In the genomic region with DNA sequence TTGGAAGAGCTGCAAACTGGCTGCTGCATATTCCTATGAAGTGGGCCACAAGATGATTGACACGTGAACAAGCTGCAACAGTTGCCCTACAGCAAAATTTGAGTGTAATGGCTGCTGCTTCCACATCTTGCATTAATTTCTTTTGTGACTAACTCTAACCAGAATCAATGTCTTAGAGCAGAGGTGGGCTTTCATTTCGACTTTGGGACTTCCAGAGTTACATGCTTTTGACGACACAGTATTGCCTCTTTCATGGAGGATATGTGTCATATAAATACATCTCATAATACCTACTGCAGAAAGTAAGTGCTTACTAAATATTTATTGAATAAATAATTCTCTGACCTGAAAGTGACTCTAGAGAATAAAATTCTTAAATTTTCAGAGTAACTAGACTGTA, we compare ENCODE assay signal across 30 cellular contexts.
"Had no signal": no experiment of that assay in that cellular context is flagged by ENCODE, and none has a peak within 500 bp of the region (broad histone marks: within the 10 kb centered on the region; RNA-seq: fewer than 3 reads in every experiment).

No MANE protein-coding gene starts in this region.

- H3K36me3 Mint-ChIP-seq: activated naive CD8-positive, alpha-beta T cell; brain had no signal

- H3K36me3 ChIP-seq: ascending aorta, breast epithelium, cardiac muscle cell, colonic mucosa, WERI-Rb-1 had no signal

- DNase-seq: activated B cell treated with CpG ODN at 0.5 μM for 24 hours; activated CD4-positive, alpha-beta memory T cell treated with anti-CD3 and anti-CD28 coated beads, Interleukin-2, amount 10 ng/mL, durations not matched to agents 7 days and 5 days; activated CD4-positive, alpha-beta T cell treated with anti-CD3 and anti-CD28 coated beads for 4 hours; activated CD4-positive, alpha-beta T cell treated with anti-CD3 and anti-CD28 coated beads, Interleukin-2, amount 10 ng/mL, durations not matched to agents 7 days and 5 days; activated CD4-positive, alpha-beta T cell treated with anti-CD3 and anti-CD28 coated beads, Interleukin-2, amount 50 U/mL, for 4 hours; activated CD8-positive, alpha-beta memory T cell treated with anti-CD3 and anti-CD28 coated beads, Interleukin-2, amount 10 ng/mL, durations not matched to agents 7 days and 5 days; activated CD8-positive, alpha-beta memory T cell treated with anti-CD3 and anti-CD28 coated beads, Interleukin-2, amount 50 U/mL, for 4 hours; activated effector memory CD4-positive, alpha-beta T cell treated with anti-CD3 and anti-CD28 coated beads, Interleukin-2, amount 50 U/mL, for 16 hours; activated naive CD4-positive, alpha-beta T cell treated with anti-CD3 and anti-CD28 coated beads, Interleukin-2, amount 50 U/mL, for 16 hours; central memory CD4-positive, alpha-beta T cell; cerebellar nuclear complex; colonic mucosa; effector CD8-positive, alpha-beta T cell; foreskin fibroblast; head of caudate nucleus; hippocampal formation; T-helper 1 cell; T-helper 17 cell; T1000; WERI-Rb-1 had no signal

- ATAC-seq: activated CD4-positive, CD25-positive, alpha-beta regulatory T cell treated with anti-CD3 and anti-CD28 coated beads, Interleukin-2, amount 50 U/mL, for 24 hours; activated CD8-positive, alpha-beta memory T cell treated with anti-CD3 and anti-CD28 coated beads, Interleukin-2, amount 10 ng/mL, durations not matched to agents 7 days and 5 days; esophagus mucosa; T-helper 17 cell had no signal

- H3K27me3 Mint-ChIP-seq: activated B cell treated with CpG ODN at 0.5 μM for 24 hours; activated CD4-positive, alpha-beta T cell treated with anti-CD3 and anti-CD28 coated beads, Interleukin-2, amount 10 ng/mL, durations not matched to agents 7 days and 5 days; activated naive CD8-positive, alpha-beta T cell; brain had no signal

- H3K27ac ChIP-seq: ascending aorta, breast epithelium, cardiac muscle cell, colonic mucosa, WERI-Rb-1 had no signal

- H3K4me1 Mint-ChIP-seq: activated B cell treated with CpG ODN at 0.5 μM for 24 hours, brain, T-helper 17 cell had no signal

- H3K4me1 ChIP-seq: ascending aorta, breast epithelium, colonic mucosa had no signal

- H3K4me3 Mint-ChIP-seq: activated B cell treated with CpG ODN at 0.5 μM for 24 hours; activated CD4-positive, alpha-beta memory T cell treated with anti-CD3 and anti-CD28 coated beads, Interleukin-2, amount 10 ng/mL, durations not matched to agents 7 days and 5 days; activated CD4-positive, alpha-beta T cell treated with anti-CD3 and anti-CD28 coated beads, Interleukin-2, amount 10 ng/mL, durations not matched to agents 7 days and 5 days; activated CD8-positive, alpha-beta memory T cell treated with anti-CD3 and anti-CD28 coated beads, Interleukin-2, amount 10 ng/mL, durations not matched to agents 7 days and 5 days; activated naive CD8-positive, alpha-beta T cell; activated T-helper 1 cell treated with anti-CD3 and anti-CD28 coated beads, Interleukin-12 subunit alpha, Interleukin-12 subunit beta, Interleukin-2, Interleukin-4 antibody, amounts not matched to agents 30 ng/mL and 10 ng/mL and 1 ng/mL, durations not matched to agents 14 hours and 24 hours and 36 hours; brain; T-helper 17 cell; T-helper 2 cell treated with Interferon-gamma antibody and Interleukin-4, amounts not matched to agents 5 μg/mL and 100 μg/mL, for 36 hours had no signal

- H3K27ac Mint-ChIP-seq: activated B cell treated with CpG ODN at 0.5 μM for 24 hours; activated CD4-positive, alpha-beta memory T cell treated with anti-CD3 and anti-CD28 coated beads, Interleukin-2, amount 10 ng/mL, durations not matched to agents 7 days and 5 days; activated CD4-positive, alpha-beta T cell treated with anti-CD3 and anti-CD28 coated beads, Interleukin-2, amount 10 ng/mL, durations not matched to agents 7 days and 5 days; activated CD8-positive, alpha-beta memory T cell treated with anti-CD3 and anti-CD28 coated beads, Interleukin-2, amount 10 ng/mL, durations not matched to agents 7 days and 5 days; activated naive CD8-positive, alpha-beta T cell; activated T-helper 1 cell treated with anti-CD3 and anti-CD28 coated beads, Interleukin-12 subunit alpha, Interleukin-12 subunit beta, Interleukin-2, Interleukin-4 antibody, amounts not matched to agents 30 ng/mL and 10 ng/mL and 1 ng/mL, durations not matched to agents 14 hours and 24 hours and 36 hours; activated T-helper 2 cell treated with anti-CD3 and anti-CD28 coated beads, Interferon-gamma antibody, Interleukin-2, Interleukin-4, amounts not matched to agents 10 μg/mL and 5 μg/mL and 100 μg/mL, durations not matched to agents 14 hours and 24 hours and 36 hours; brain; T-helper 17 cell; T-helper 2 cell treated with Interferon-gamma antibody and Interleukin-4, amounts not matched to agents 5 μg/mL and 100 μg/mL, for 36 hours had no signal

- H3K9me3 Mint-ChIP-seq: activated B cell treated with CpG ODN at 0.5 μM for 24 hours; activated CD4-positive, alpha-beta memory T cell treated with anti-CD3 and anti-CD28 coated beads, Interleukin-2, amount 10 ng/mL, durations not matched to agents 7 days and 5 days; activated T-helper 2 cell treated with anti-CD3 and anti-CD28 coated beads, Interferon-gamma antibody, Interleukin-2, Interleukin-4, amounts not matched to agents 10 μg/mL and 5 μg/mL and 100 μg/mL, durations not matched to agents 14 hours and 24 hours and 36 hours; brain; T-helper 2 cell treated with Interferon-gamma antibody and Interleukin-4, amounts not matched to agents 5 μg/mL and 100 μg/mL, for 36 hours had no signal

- H3K9me3 ChIP-seq: ascending aorta, breast epithelium, colonic mucosa had no signal

- H3K27me3 ChIP-seq: ascending aorta, breast epithelium, cardiac muscle cell, colonic mucosa had no signal

- H3K4me3 ChIP-seq: ascending aorta, breast epithelium, cardiac muscle cell, colonic mucosa had no signal
